Comparison of ENCODE assay signal across 1 cellular context in genomic region chr19:15331419-15332310, GRCh38.
TF ChIP-seq lines count a peak whose summit lies in the region.

No MANE protein-coding gene starts in this region.

TF ChIP-seq in GM23338, 12 proteins besides CTCF, POLR2A, EP300 and RAD21 (continued from another document):
- TF ChIP-seq, protein P1, sequence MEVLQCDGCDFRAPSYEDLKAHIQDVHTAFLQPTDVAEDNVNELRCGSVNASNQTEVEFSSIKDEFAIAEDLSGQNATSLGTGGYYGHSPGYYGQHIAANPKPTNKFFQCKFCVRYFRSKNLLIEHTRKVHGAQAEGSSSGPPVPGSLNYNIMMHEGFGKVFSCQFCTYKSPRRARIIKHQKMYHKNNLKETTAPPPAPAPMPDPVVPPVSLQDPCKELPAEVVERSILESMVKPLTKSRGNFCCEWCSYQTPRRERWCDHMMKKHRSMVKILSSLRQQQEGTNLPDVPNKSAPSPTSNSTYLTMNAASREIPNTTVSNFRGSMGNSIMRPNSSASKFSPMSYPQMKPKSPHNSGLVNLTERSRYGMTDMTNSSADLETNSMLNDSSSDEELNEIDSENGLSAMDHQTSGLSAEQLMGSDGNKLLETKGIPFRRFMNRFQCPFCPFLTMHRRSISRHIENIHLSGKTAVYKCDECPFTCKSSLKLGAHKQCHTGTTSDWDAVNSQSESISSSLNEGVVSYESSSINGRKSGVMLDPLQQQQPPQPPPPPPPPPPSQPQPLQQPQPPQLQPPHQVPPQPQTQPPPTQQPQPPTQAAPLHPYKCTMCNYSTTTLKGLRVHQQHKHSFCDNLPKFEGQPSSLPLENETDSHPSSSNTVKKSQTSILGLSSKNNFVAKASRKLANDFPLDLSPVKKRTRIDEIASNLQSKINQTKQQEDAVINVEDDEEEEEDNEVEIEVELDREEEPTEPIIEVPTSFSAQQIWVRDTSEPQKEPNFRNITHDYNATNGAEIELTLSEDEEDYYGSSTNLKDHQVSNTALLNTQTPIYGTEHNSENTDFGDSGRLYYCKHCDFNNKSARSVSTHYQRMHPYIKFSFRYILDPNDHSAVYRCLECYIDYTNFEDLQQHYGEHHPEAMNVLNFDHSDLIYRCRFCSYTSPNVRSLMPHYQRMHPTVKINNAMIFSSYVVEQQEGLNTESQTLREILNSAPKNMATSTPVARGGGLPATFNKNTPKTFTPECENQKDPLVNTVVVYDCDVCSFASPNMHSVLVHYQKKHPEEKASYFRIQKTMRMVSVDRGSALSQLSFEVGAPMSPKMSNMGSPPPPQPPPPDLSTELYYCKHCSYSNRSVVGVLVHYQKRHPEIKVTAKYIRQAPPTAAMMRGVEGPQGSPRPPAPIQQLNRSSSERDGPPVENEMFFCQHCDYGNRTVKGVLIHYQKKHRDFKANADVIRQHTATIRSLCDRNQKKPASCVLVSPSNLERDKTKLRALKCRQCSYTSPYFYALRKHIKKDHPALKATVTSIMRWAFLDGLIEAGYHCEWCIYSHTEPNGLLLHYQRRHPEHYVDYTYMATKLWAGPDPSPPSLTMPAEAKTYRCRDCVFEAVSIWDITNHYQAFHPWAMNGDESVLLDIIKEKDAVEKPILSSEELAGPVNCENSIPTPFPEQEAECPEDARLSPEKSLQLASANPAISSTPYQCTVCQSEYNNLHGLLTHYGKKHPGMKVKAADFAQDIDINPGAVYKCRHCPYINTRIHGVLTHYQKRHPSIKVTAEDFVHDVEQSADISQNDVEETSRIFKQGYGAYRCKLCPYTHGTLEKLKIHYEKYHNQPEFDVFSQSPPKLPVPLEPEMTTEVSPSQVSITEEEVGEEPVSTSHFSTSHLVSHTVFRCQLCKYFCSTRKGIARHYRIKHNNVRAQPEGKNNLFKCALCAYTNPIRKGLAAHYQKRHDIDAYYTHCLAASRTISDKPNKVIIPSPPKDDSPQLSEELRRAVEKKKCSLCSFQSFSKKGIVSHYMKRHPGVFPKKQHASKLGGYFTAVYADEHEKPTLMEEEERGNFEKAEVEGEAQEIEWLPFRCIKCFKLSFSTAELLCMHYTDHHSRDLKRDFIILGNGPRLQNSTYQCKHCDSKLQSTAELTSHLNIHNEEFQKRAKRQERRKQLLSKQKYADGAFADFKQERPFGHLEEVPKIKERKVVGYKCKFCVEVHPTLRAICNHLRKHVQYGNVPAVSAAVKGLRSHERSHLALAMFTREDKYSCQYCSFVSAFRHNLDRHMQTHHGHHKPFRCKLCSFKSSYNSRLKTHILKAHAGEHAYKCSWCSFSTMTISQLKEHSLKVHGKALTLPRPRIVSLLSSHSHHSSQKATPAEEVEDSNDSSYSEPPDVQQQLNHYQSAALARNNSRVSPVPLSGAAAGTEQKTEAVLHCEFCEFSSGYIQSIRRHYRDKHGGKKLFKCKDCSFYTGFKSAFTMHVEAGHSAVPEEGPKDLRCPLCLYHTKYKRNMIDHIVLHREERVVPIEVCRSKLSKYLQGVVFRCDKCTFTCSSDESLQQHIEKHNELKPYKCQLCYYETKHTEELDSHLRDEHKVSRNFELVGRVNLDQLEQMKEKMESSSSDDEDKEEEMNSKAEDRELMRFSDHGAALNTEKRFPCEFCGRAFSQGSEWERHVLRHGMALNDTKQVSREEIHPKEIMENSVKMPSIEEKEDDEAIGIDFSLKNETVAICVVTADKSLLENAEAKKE (CRISPR knock-in tag; IDR thresholded peaks at IDR 0.05), result no peak
